1 cellular context compared by ENCODE assay signal in genomic region chr19:39759457-39760184, GRCh38.
TF ChIP-seq lines count a peak whose summit lies in the region.

No MANE protein-coding gene starts in this region.

TF ChIP-seq in HepG2, 621 proteins besides CTCF, POLR2A, EP300 and RAD21:
- TF ChIP-seq GFI1 (CRISPR knock-in tag; IDR thresholded peaks at IDR 0.05; ENCODE audit: borderline replicate concordance) (no peak), DDIT3 (CRISPR knock-in tag; IDR thresholded peaks at IDR 0.05) (no peak), BCL6 (CRISPR knock-in tag; IDR thresholded peaks at IDR 0.05) (no peak), MED8 (CRISPR knock-in tag; IDR thresholded peaks at IDR 0.05; ENCODE audit: insufficient replicate concordance) (no peak), ZNF549 (CRISPR knock-in tag; IDR thresholded peaks at IDR 0.05) (no peak)
